In genomic region chr17:68460096-68460495, GRCh38 we compare ENCODE assay signal across 18 cellular contexts. TPM values are rescaled to one million over a fixed set of nuclear protein-coding genes. Genes with fewer than 3 reads are reported as not detected.
DNase-seq lines count a peak whose midpoint lies in the region; ATAC-seq, FAIRE-seq and TF ChIP-seq lines count a peak whose summit lies in the region.
"Had no signal": no experiment of that assay in that cellular context is flagged by ENCODE, and none has a peak within 500 bp of the region (broad histone marks: within the 10 kb centered on the region; RNA-seq: fewer than 3 reads in every experiment).

No MANE protein-coding gene starts in this region.

- FAIRE-seq in GM12891 (lab: Jason Lieb, UNC), result peak; percentile 31
- FAIRE-seq: H54, RCC 7860 had no signal

- peaks cover 4% of the 10 kb centered on the region for H3K36me3 Mint-ChIP-seq in activated CD8-positive, alpha-beta memory T cell treated with anti-CD3 and anti-CD28 coated beads, Interleukin-2, amount 10 ng/mL, durations not matched to agents 7 days and 5 days
- H3K36me3 Mint-ChIP-seq in activated T-helper 1 cell treated with anti-CD3 and anti-CD28 coated beads, Interleukin-12 subunit alpha, Interleukin-12 subunit beta, Interleukin-2, Interleukin-4 antibody, amounts not matched to agents 30 ng/mL and 10 ng/mL and 1 ng/mL, durations not matched to agents 14 hours and 24 hours and 36 hours (ENCODE audit: low read depth), result no peaks in the 10 kb centered on the region
- peaks cover 23% of the 10 kb centered on the region for H3K36me3 Mint-ChIP-seq in Calu3 (ENCODE audit: insufficient read depth, unreplicated experiment)
- H3K36me3 Mint-ChIP-seq: neural progenitor cell had no signal

- H3K27me3 ChIP-seq in psoas muscle (ENCODE audit: insufficient read depth in 3 of 3, low read length in 2 of 3), result no peaks in the 10 kb centered on the region
- H3K27me3 ChIP-seq: cardiac muscle cell, sigmoid colon, uterus had no signal

- no peak for TF ChIP-seq CTCF in psoas muscle (IDR thresholded peaks at IDR 0.05)
- TF ChIP-seq CTCF in Calu3 (IDR thresholded peaks at IDR 0.05; ENCODE audit: unreplicated experiment), result no peak

- H3K27ac ChIP-seq in psoas muscle, result peak overlapping the region; percentile 98
- H3K27ac ChIP-seq: cardiac muscle cell, neural progenitor cell, sigmoid colon, uterus had no signal

- H3K27ac Mint-ChIP-seq in activated CD8-positive, alpha-beta memory T cell treated with anti-CD3 and anti-CD28 coated beads, Interleukin-2, amount 10 ng/mL, durations not matched to agents 7 days and 5 days, result peak overlapping the region; percentile 94
- peak overlapping the region; percentile 90 for H3K27ac Mint-ChIP-seq in activated T-helper 1 cell treated with anti-CD3 and anti-CD28 coated beads, Interleukin-12 subunit alpha, Interleukin-12 subunit beta, Interleukin-2, Interleukin-4 antibody, amounts not matched to agents 30 ng/mL and 10 ng/mL and 1 ng/mL, durations not matched to agents 14 hours and 24 hours and 36 hours
- no peak overlapping the region for H3K27ac Mint-ChIP-seq in Calu3 (ENCODE audit: unreplicated experiment)
- H3K27ac Mint-ChIP-seq: neural progenitor cell had no signal

- WGBS in psoas muscle, 3 donors, result 75 to 79% (median 77%) methylated on average over 4 of the region's 4 CpGs

- CTCF ChIA-PET in activated CD8-positive, alpha-beta memory T cell treated with anti-CD3 and anti-CD28 coated beads, Interleukin-2, amount 10 ng/mL, durations not matched to agents 7 days and 5 days (lab: Charles Lee), result interaction anchor here (0.7 to 17.7 kb wide), 17 partner anchors 12 to 288 kb away, joined by 3 to 260 read pairs (median 4); partner anchors contain the start of gene ARSG
- CTCF ChIA-PET in Calu3 (lab: Charles Lee), result no interaction called here

- no peak for ATAC-seq in activated CD8-positive, alpha-beta memory T cell treated with anti-CD3 and anti-CD28 coated beads, Interleukin-2, amount 10 ng/mL, durations not matched to agents 7 days and 5 days
- ATAC-seq in psoas muscle (no peak), HG03520 (IDR thresholded peaks at IDR 0.05; ENCODE audit: unreplicated experiment) (no peak), GM21528 (IDR thresholded peaks at IDR 0.05; ENCODE audit: low FRiP score, unreplicated experiment) (no peak)

- no peaks in the 10 kb centered on the region for H3K36me3 ChIP-seq in psoas muscle (ENCODE audit: insufficient read depth in 1 of 2, low read depth in 1 of 2)
- H3K36me3 ChIP-seq: cardiac muscle cell, neural progenitor cell, sigmoid colon, uterus had no signal

- peak overlapping the region; percentile 68 for H3K4me3 Mint-ChIP-seq in activated CD8-positive, alpha-beta memory T cell treated with anti-CD3 and anti-CD28 coated beads, Interleukin-2, amount 10 ng/mL, durations not matched to agents 7 days and 5 days
- peak overlapping the region; percentile 44 for H3K4me3 Mint-ChIP-seq in activated T-helper 1 cell treated with anti-CD3 and anti-CD28 coated beads, Interleukin-12 subunit alpha, Interleukin-12 subunit beta, Interleukin-2, Interleukin-4 antibody, amounts not matched to agents 30 ng/mL and 10 ng/mL and 1 ng/mL, durations not matched to agents 14 hours and 24 hours and 36 hours
- no peak overlapping the region for H3K4me3 Mint-ChIP-seq in Calu3 (ENCODE audit: low read depth, unreplicated experiment)
- H3K4me3 Mint-ChIP-seq: neural progenitor cell had no signal

- H3K9me3 Mint-ChIP-seq in activated CD8-positive, alpha-beta memory T cell treated with anti-CD3 and anti-CD28 coated beads, Interleukin-2, amount 10 ng/mL, durations not matched to agents 7 days and 5 days (ENCODE audit: low read depth), result no peaks in the 10 kb centered on the region
- no peaks in the 10 kb centered on the region for H3K9me3 Mint-ChIP-seq in activated T-helper 1 cell treated with anti-CD3 and anti-CD28 coated beads, Interleukin-12 subunit alpha, Interleukin-12 subunit beta, Interleukin-2, Interleukin-4 antibody, amounts not matched to agents 30 ng/mL and 10 ng/mL and 1 ng/mL, durations not matched to agents 14 hours and 24 hours and 36 hours
- H3K9me3 Mint-ChIP-seq in Calu3 (ENCODE audit: low read depth, unreplicated experiment), result no peaks in the 10 kb centered on the region
- H3K9me3 Mint-ChIP-seq: neural progenitor cell had no signal

- H3K4me1 ChIP-seq in psoas muscle, result peaks cover 40% of the 10 kb centered on the region
- H3K4me1 ChIP-seq: uterus had no signal

- TF ChIP-seq POLR2A in GM12891 (IDR thresholded peaks at IDR 0.05; ENCODE audit: low read depth, low read length), result no peak

- no TSS peak for BruUV-seq in Calu3 (replicated peaks; lab: Mats Ljungman, UMichigan)

- H3K4me3 ChIP-seq in psoas muscle, result peak overlapping the region; percentile 13
- H3K4me3 ChIP-seq: cardiac muscle cell, neural progenitor cell, sigmoid colon, uterus had no signal

- intact Hi-C loops in activated T-helper 1 cell treated with anti-CD3 and anti-CD28 coated beads, Interleukin-12 subunit alpha, Interleukin-12 subunit beta, Interleukin-2, Interleukin-4 antibody, amounts not matched to agents 30 ng/mL and 10 ng/mL and 1 ng/mL, durations not matched to agents 14 hours and 24 hours and 36 hours (cut with micrococcal nuclease), result loop anchor here (1.0 to 5.0 kb wide), 7 partner anchors 113 to 743 kb away; partner anchors contain the start of genes BPTF and NOL11
- intact Hi-C loops in psoas muscle (cut with DNase I), result loop anchor here (5.0 to 10.0 kb wide), 4 partner anchors 52 to 738 kb away; partner anchors contain the start of gene PRKAR1A (in 1 of the 2)
- intact Hi-C loops in Calu3 (cut with micrococcal nuclease; ENCODE audit: unreplicated experiment), result loop anchor here (10.0 kb wide), 1 partner anchor 495 kb away; no protein-coding TSS in a partner anchor

- no peak for DNase-seq in activated CD8-positive, alpha-beta memory T cell treated with anti-CD3 and anti-CD28 coated beads, Interleukin-2, amount 10 ng/mL, durations not matched to agents 7 days and 5 days
- no peak for DNase-seq in activated CD8-positive, alpha-beta memory T cell treated with anti-CD3 and anti-CD28 coated beads, Interleukin-2, amount 50 U/mL, for 4 hours
- DNase-seq in GM12891 (ENCODE audit: insufficient read length, low spot score) (no peak), psoas muscle (no peak), Calu3 (no peak)
- DNase-seq in activated T-helper 1 cell treated with anti-CD3 and anti-CD28 coated beads, Interleukin-12 subunit alpha, Interleukin-12 subunit beta, Interleukin-2, Interleukin-4 antibody, amounts not matched to agents 30 ng/mL and 10 ng/mL and 1 ng/mL, durations not matched to agents 14 hours and 24 hours and 36 hours (ENCODE audit: low spot score), result no peak
- DNase-seq: effector CD8-positive, alpha-beta T cell; mammary epithelial cell; NCI-H1436 treated with DMSO at 0.1 percent for 48 hours; sigmoid colon; stimulated activated CD4-positive, alpha-beta T cell treated with anti-CD3 and anti-CD28 coated beads, Interleukin-4, amount 100 ng/mL, for 4 hours; uterus had no signal

- no peaks in the 10 kb centered on the region for H3K27me3 Mint-ChIP-seq in activated CD8-positive, alpha-beta memory T cell treated with anti-CD3 and anti-CD28 coated beads, Interleukin-2, amount 10 ng/mL, durations not matched to agents 7 days and 5 days
- no peaks in the 10 kb centered on the region for H3K27me3 Mint-ChIP-seq in activated T-helper 1 cell treated with anti-CD3 and anti-CD28 coated beads, Interleukin-12 subunit alpha, Interleukin-12 subunit beta, Interleukin-2, Interleukin-4 antibody, amounts not matched to agents 30 ng/mL and 10 ng/mL and 1 ng/mL, durations not matched to agents 14 hours and 24 hours and 36 hours (ENCODE audit: insufficient read depth)
- no peaks in the 10 kb centered on the region for H3K27me3 Mint-ChIP-seq in Calu3 (ENCODE audit: unreplicated experiment)

- no peaks in the 10 kb centered on the region for H3K9me3 ChIP-seq in psoas muscle
- H3K9me3 ChIP-seq: sigmoid colon, uterus had no signal

- peaks cover 76% of the 10 kb centered on the region for H3K4me1 Mint-ChIP-seq in activated CD8-positive, alpha-beta memory T cell treated with anti-CD3 and anti-CD28 coated beads, Interleukin-2, amount 10 ng/mL, durations not matched to agents 7 days and 5 days
- H3K4me1 Mint-ChIP-seq in activated T-helper 1 cell treated with anti-CD3 and anti-CD28 coated beads, Interleukin-12 subunit alpha, Interleukin-12 subunit beta, Interleukin-2, Interleukin-4 antibody, amounts not matched to agents 30 ng/mL and 10 ng/mL and 1 ng/mL, durations not matched to agents 14 hours and 24 hours and 36 hours (ENCODE audit: low read depth), result peaks cover 72% of the 10 kb centered on the region
- peaks cover 12% of the 10 kb centered on the region for H3K4me1 Mint-ChIP-seq in Calu3 (ENCODE audit: low read depth, unreplicated experiment)

TF ChIP-seq in GM12891, 5 proteins besides CTCF, POLR2A, EP300 and RAD21:
- 0 out of 2 replicates have a peak, but pooled peaks have one; percentile 1 for TF ChIP-seq SPI1 (IDR thresholded peaks at IDR 0.05; ENCODE audit: low read depth, low read length)
- TF ChIP-seq PAX5 (IDR thresholded peaks at IDR 0.05; ENCODE audit: insufficient read depth, low read length, severe bottlenecking), result no peak
TF ChIP-seq in GM12891: peak in this region for 1.

RNA-seq across cellular contexts. Expression of gene WIPI1, which starts 2.8 kb away (rescaled TPM):
- 10 to 100 TPM; 45.5 to 47.7 TPM for total RNA-seq in activated CD8-positive, alpha-beta memory T cell treated with anti-CD3 and anti-CD28 coated beads, Interleukin-2, amount 10 ng/mL, durations not matched to agents 7 days and 5 days
- polyA plus RNA-seq in GM12891 (2012; ENCODE audit: low read depth, missing spikeins), result 12.2 TPM
- 11.5 and 13.1 TPM in 2 replicates for total RNA-seq in activated T-helper 1 cell treated with anti-CD3 and anti-CD28 coated beads, Interleukin-12 subunit alpha, Interleukin-12 subunit beta, Interleukin-2, Interleukin-4 antibody, amounts not matched to agents 30 ng/mL and 10 ng/mL and 1 ng/mL, durations not matched to agents 14 hours and 24 hours and 36 hours
- 100 to 1,000 TPM in 2 of 4 donors, 10 to 100 TPM in 2; 80.3 to 197 (median 117) TPM for total RNA-seq in psoas muscle
- 100 to 1,000 TPM; 128 to 152 (median 136) TPM for polyA plus RNA-seq in psoas muscle
- 37.0 and 43.4 TPM in 2 replicates for total RNA-seq in Calu3 (2022)

RNA-seq across cellular contexts. Expression of gene PRKAR1A, which starts 52.1 kb away (rescaled TPM):
- total RNA-seq in activated CD8-positive, alpha-beta memory T cell treated with anti-CD3 and anti-CD28 coated beads, Interleukin-2, amount 10 ng/mL, durations not matched to agents 7 days and 5 days, result 100 to 1,000 TPM; 215 to 293 TPM
- 75.4 TPM for polyA plus RNA-seq in GM12891 (2012; ENCODE audit: low read depth, missing spikeins)
- 209 and 214 TPM in 2 replicates for total RNA-seq in activated T-helper 1 cell treated with anti-CD3 and anti-CD28 coated beads, Interleukin-12 subunit alpha, Interleukin-12 subunit beta, Interleukin-2, Interleukin-4 antibody, amounts not matched to agents 30 ng/mL and 10 ng/mL and 1 ng/mL, durations not matched to agents 14 hours and 24 hours and 36 hours
- 1,000 to 10,000 TPM in 1 of 4 donors, 100 to 1,000 TPM in 3; 304 to 2,295 (median 488) TPM for total RNA-seq in psoas muscle
- 100 to 1,000 TPM; 145 to 386 (median 171) TPM for polyA plus RNA-seq in psoas muscle
- total RNA-seq in Calu3 (2022), result 239 and 248 TPM in 2 replicates
